ENCODE assay signal across 1 cellular context in the genomic region with DNA sequence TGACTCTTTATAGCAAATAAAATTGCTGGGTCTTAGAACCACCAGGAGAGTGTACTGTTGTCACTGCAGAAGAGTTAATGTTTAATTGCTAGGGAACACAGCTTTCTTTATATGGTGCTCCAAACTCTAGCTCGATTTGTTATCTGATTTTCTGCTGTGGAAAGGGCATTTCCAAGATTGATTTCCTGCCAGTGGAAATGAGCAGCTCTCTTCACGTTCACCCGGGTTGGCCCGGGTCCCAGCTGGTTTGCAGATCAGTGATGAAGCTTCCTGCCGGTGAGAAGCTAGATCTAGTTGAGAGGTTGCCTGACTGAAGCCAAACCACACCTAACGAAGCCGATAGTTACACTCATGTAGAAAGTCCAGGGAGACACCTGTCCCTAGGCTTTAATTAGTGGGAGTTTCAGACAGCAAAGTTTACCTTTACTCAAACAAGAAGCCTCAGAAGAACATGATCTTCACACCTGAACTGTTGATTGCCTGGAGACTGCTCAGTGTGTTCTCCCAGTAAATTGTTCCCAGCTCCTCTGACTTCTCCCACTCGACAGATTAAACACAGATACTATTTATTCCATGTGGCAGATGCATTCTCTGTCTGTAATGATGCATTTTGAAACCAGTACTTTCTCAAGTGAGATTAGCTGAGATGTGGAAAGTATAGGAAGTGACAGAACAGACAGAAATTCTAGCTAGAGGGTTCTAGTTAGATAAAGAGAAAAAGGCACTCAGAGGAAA.
TF ChIP-seq lines count a peak whose summit lies in the region.

No MANE protein-coding gene starts in this region.

TF ChIP-seq in HepG2, 621 proteins besides CTCF, POLR2A, EP300 and RAD21 (continued from another document and continues in another):
- TF ChIP-seq DZIP1 (CRISPR knock-in tag; IDR thresholded peaks at IDR 0.05) (no peak), PRDM4 (CRISPR knock-in tag; IDR thresholded peaks at IDR 0.05; ENCODE audit: borderline replicate concordance) (no peak), STAG1 (CRISPR knock-in tag; IDR thresholded peaks at IDR 0.05) (no peak; the same call in 1 of the 2 replicates), SP1 (IDR thresholded peaks at IDR 0.05) (no peak), SP1 (CRISPR knock-in tag; IDR thresholded peaks at IDR 0.05) (no peak), SMAD1 (CRISPR knock-in tag; IDR thresholded peaks at IDR 0.05; ENCODE audit: borderline replicate concordance, low read depth) (no peak), TCF7 (IDR thresholded peaks at IDR 0.05; ENCODE audit: low read depth) (peak; percentile 48), ZNF766 (CRISPR knock-in tag; IDR thresholded peaks at IDR 0.05; ENCODE audit: borderline replicate concordance) (no peak), FOXJ3 (CRISPR knock-in tag; IDR thresholded peaks at IDR 0.05; ENCODE audit: borderline replicate concordance) (peak; percentile 20; the same call in 1 of the 2 replicates), ZMAT5 (CRISPR knock-in tag; IDR thresholded peaks at IDR 0.05; ENCODE audit: borderline replicate concordance, low read depth) (no peak), MAX (IDR thresholded peaks at IDR 0.05) (peak; percentile 71), NR3C1 (CRISPR knock-in tag; IDR thresholded peaks at IDR 0.05) (no peak), ZBTB37 (CRISPR knock-in tag; IDR thresholded peaks at IDR 0.05) (peak; percentile 65; the same call in 1 of the 2 replicates), KLF9 (CRISPR knock-in tag; IDR thresholded peaks at IDR 0.05; ENCODE audit: low read depth) (peak; percentile 29; the same call in 1 of the 2 replicates), MAFK (conservative IDR thresholded peaks at IDR 0.05 in 1 of 2, IDR thresholded peaks at IDR 0.05 in 1 of 2; ENCODE audit: low read length in 2 of 2) (no peak), BORCS8-MEF2B (CRISPR knock-in tag; IDR thresholded peaks at IDR 0.05) (0 out of 2 replicates have a peak, but pooled peaks have one; percentile 54), ZNF740 (CRISPR knock-in tag; IDR thresholded peaks at IDR 0.05) (no peak), ZNF468 (CRISPR knock-in tag; IDR thresholded peaks at IDR 0.05) (no peak), NR1H2 (CRISPR knock-in tag; IDR thresholded peaks at IDR 0.05; ENCODE audit: borderline replicate concordance, low read depth) (no peak), TBX2 (CRISPR knock-in tag; IDR thresholded peaks at IDR 0.05; ENCODE audit: borderline replicate concordance) (peak; percentile 87), KDM4B (CRISPR knock-in tag; IDR thresholded peaks at IDR 0.05) (no peak), KLF6 (CRISPR knock-in tag; IDR thresholded peaks at IDR 0.05) (peak; percentile 22; the same call in 1 of the 2 replicates), ZNF703 (CRISPR knock-in tag; IDR thresholded peaks at IDR 0.05; ENCODE audit: borderline replicate concordance) (no peak), PRDM10 (CRISPR knock-in tag; IDR thresholded peaks at IDR 0.05; ENCODE audit: low read depth) (no peak), ZNF292 (CRISPR knock-in tag; IDR thresholded peaks at IDR 0.05; ENCODE audit: borderline replicate concordance, low read depth) (peak; percentile 84), ADNP (CRISPR knock-in tag; IDR thresholded peaks at IDR 0.05) (no peak), TOPORS (CRISPR knock-in tag; IDR thresholded peaks at IDR 0.05) (no peak; the same call in 1 of the 2 replicates), MTA1 (CRISPR knock-in tag; IDR thresholded peaks at IDR 0.05; ENCODE audit: borderline replicate concordance) (no peak), ZMYM4 (CRISPR knock-in tag; IDR thresholded peaks at IDR 0.05) (peak; percentile 94), RCOR2 (CRISPR knock-in tag; IDR thresholded peaks at IDR 0.05) (no peak; the same call in 1 of the 2 replicates), FOXA1 (IDR thresholded peaks at IDR 0.05) (no peak), FOXA1 (CRISPR knock-in tag; IDR thresholded peaks at IDR 0.05) (no peak)
- TF ChIP-seq, protein P1, sequence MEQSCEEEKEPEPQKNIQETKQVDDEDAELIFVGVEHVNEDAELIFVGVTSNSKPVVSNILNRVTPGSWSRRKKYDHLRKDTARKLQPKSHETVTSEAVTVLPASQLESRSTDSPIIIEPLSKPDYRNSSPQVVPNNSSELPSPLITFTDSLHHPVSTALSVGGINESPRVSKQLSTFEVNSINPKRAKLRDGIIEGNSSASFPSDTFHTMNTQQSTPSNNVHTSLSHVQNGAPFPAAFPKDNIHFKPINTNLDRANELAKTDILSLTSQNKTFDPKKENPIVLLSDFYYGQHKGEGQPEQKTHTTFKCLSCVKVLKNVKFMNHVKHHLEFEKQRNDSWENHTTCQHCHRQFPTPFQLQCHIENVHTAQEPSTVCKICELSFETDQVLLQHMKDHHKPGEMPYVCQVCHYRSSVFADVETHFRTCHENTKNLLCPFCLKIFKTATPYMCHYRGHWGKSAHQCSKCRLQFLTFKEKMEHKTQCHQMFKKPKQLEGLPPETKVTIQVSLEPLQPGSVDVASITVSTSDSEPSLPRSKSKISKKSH (CRISPR knock-in tag; IDR thresholded peaks at IDR 0.05; ENCODE audit: borderline replicate concordance), result no peak
- TF ChIP-seq, protein P2, sequence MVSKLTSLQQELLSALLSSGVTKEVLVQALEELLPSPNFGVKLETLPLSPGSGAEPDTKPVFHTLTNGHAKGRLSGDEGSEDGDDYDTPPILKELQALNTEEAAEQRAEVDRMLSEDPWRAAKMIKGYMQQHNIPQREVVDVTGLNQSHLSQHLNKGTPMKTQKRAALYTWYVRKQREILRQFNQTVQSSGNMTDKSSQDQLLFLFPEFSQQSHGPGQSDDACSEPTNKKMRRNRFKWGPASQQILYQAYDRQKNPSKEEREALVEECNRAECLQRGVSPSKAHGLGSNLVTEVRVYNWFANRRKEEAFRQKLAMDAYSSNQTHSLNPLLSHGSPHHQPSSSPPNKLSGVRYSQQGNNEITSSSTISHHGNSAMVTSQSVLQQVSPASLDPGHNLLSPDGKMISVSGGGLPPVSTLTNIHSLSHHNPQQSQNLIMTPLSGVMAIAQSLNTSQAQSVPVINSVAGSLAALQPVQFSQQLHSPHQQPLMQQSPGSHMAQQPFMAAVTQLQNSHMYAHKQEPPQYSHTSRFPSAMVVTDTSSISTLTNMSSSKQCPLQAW (CRISPR knock-in tag; IDR thresholded peaks at IDR 0.05), result peak; percentile 93
- TF ChIP-seq, protein P3, sequence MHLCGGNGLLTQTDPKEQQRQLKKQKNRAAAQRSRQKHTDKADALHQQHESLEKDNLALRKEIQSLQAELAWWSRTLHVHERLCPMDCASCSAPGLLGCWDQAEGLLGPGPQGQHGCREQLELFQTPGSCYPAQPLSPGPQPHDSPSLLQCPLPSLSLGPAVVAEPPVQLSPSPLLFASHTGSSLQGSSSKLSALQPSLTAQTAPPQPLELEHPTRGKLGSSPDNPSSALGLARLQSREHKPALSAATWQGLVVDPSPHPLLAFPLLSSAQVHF (CRISPR knock-in tag; IDR thresholded peaks at IDR 0.05), result no peak
- TF ChIP-seq, protein P4, sequence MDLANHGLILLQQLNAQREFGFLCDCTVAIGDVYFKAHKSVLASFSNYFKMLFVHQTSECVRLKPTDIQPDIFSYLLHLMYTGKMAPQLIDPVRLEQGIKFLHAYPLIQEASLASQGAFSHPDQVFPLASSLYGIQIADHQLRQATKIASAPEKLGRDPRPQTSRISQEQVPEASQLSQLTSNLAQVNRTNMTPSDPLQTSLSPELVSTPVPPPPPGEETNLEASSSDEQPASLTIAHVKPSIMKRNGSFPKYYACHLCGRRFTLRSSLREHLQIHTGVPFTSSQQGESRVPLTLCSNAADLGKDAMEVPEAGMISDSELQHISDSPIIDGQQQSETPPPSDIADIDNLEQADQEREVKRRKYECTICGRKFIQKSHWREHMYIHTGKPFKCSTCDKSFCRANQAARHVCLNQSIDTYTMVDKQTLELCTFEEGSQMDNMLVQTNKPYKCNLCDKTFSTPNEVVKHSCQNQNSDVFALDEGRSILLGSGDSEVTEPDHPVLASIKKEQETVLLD (CRISPR knock-in tag; IDR thresholded peaks at IDR 0.05; ENCODE audit: low read depth), result no peak
